ENCODE assay signal across 8 cellular contexts in genomic region chr7:101315336-101315735, GRCh38. TPM values are rescaled to one million over a fixed set of nuclear protein-coding genes. Genes with fewer than 3 reads are reported as not detected.
A peak's percentile ranks its signal among the peaks of the same experiment; 100 is the strongest.
DNase-seq lines count a peak whose midpoint lies in the region; ATAC-seq, FAIRE-seq and TF ChIP-seq lines count a peak whose summit lies in the region.

No MANE protein-coding gene starts in this region.

- no peak for FAIRE-seq in RCC 7860 (lab: Jason Lieb, UNC)

- H3K36me3 ChIP-seq in adrenal gland (replicated peaks in 1 of 2), result peaks cover 0 to 13% of the 10 kb centered on the region in 2 donors

- no peak overlapping the region for H3K4me3 ChIP-seq in adrenal gland

- TF ChIP-seq POLR2A in adrenal gland (IDR thresholded peaks at IDR 0.05), result no peak

- no peaks in the 10 kb centered on the region for H3K4me1 ChIP-seq in adrenal gland (replicated peaks in 1 of 2)

- intact Hi-C loops in adrenal gland (cut with DNase I), result no loop called here

- ATAC-seq in HG02571 (IDR thresholded peaks at IDR 0.05; ENCODE audit: unreplicated experiment) (no peak), GM21528 (IDR thresholded peaks at IDR 0.05; ENCODE audit: low FRiP score, unreplicated experiment) (no peak)

- H3K27me3 ChIP-seq in adrenal gland, result no peaks in the 10 kb centered on the region

- in situ Hi-C loops in GM13976 (cut with MboI; ENCODE audit: low sequenced_read_pairs, unreplicated experiment), result no loop called here

- 5 to 14% (median 9%) methylated on average over 1 of the region's 1 CpG for WGBS in adrenal gland, 4 donors

- no peak overlapping the region for H3K27ac ChIP-seq in adrenal gland

- H3K9me3 ChIP-seq in adrenal gland (replicated peaks in 1 of 3), result no peaks in the 10 kb centered on the region

- TF ChIP-seq CTCF in GM13976 (IDR thresholded peaks at IDR 0.05; ENCODE audit: borderline replicate concordance, control extremely low read depth, extremely low read depth, insufficient read depth, missing control alignments) (peak; percentile 8), adrenal gland (IDR thresholded peaks at IDR 0.05) (peak; percentile 28 to 59 (median 35))

- DNase-seq in AG08395 (ENCODE audit: low spot score) (peak; percentile 49), GM13976 (ENCODE audit: low spot score) (peak; percentile 63), RCC 7860 (ENCODE audit: low spot score) (peak; percentile 39), adrenal gland (peak in 5 of 7 donors; percentile 19 to 67 (median 46)), islet precursor cell (peak; percentile 68)
- DNase-seq in stimulated activated CD4-positive, alpha-beta T cell treated with anti-CD3 and anti-CD28 coated beads, TNF-alpha, amount 100 ng/mL, for 48 hours (ENCODE audit: low read depth in 3 of 3), result peak; percentile 22 to 44 (median 24)

RNA-seq across cellular contexts. Expression of gene IFT22, which starts 6.3 kb away (rescaled TPM):
- 10 to 100 TPM; 22.5 to 72.2 (median 34.7) TPM for total RNA-seq in adrenal gland
- polyA plus RNA-seq in adrenal gland, result 10 to 100 TPM; 14.7 to 40.9 (median 22.5) TPM

RNA-seq across cellular contexts. Expression of gene COL26A1, which starts 47.3 kb away (rescaled TPM):
- 10 to 100 TPM in 2 of 8 donors, 1 to 10 TPM in 6; 1.8 to 18.8 (median 5.8) TPM for total RNA-seq in adrenal gland
- polyA plus RNA-seq in adrenal gland, result 10 to 100 TPM in 1 of 3 donors, 1 to 10 TPM in 1, under 1 TPM in 1; 0.64 to 15.0 (median 3.4) TPM
